Comparison of ENCODE assay signal across 22 cellular contexts in genomic region chrX:13666836-13667235, GRCh38. TPM values are rescaled to one million over a fixed set of nuclear protein-coding genes. Genes with fewer than 3 reads are reported as not detected.
DNase-seq lines count a peak whose midpoint lies in the region; ATAC-seq, FAIRE-seq and TF ChIP-seq lines count a peak whose summit lies in the region.
"Had no signal": no experiment of that assay in that cellular context is flagged by ENCODE, and none has a peak within 500 bp of the region (broad histone marks: within the 10 kb centered on the region; RNA-seq: fewer than 3 reads in every experiment).

No MANE protein-coding gene starts in this region.

- H3K27me3 Mint-ChIP-seq in central memory CD8-positive, alpha-beta T cell = no peaks in the 10 kb centered on the region
- H3K27me3 Mint-ChIP-seq: activated naive CD4-positive, alpha-beta T cell treated with anti-CD3 and anti-CD28 coated beads, Interleukin-2, amount 50 U/mL, for 24 hours had no signal

- ATAC-seq in Right ventricle myocardium superior (ENCODE audit: poor library complexity) (peak; percentile 50), Right ventricle myocardium inferior (no peak), GM21390 (IDR thresholded peaks at IDR 0.05; ENCODE audit: unreplicated experiment) (no peak)
- no peak for ATAC-seq in central memory CD8-positive, alpha-beta T cell (replicated peaks; ENCODE audit: extremely low read depth, poor library complexity, severe bottlenecking)
- ATAC-seq: HCT116, HepG2 had no signal

- H3K4me3 ChIP-seq in BE2C (ENCODE audit: low read depth, low read length) = no peak overlapping the region
- H3K4me3 ChIP-seq: cardiac muscle cell, SJSA1, tibial nerve had no signal

- no peak for FAIRE-seq in H54 (lab: Jason Lieb, UNC)
- FAIRE-seq: HepG2 had no signal

- H3K27ac Mint-ChIP-seq in central memory CD8-positive, alpha-beta T cell (ENCODE audit: low read depth) = peak overlapping the region; percentile 82

- no peaks in the 10 kb centered on the region for H3K36me3 ChIP-seq in BE2C
- H3K36me3 ChIP-seq: cardiac muscle cell, SJSA1, tibial nerve had no signal

- no peak overlapping the region for H3K4me3 Mint-ChIP-seq in central memory CD8-positive, alpha-beta T cell
- H3K4me3 Mint-ChIP-seq: activated naive CD4-positive, alpha-beta T cell treated with anti-CD3 and anti-CD28 coated beads, Interleukin-2, amount 50 U/mL, for 24 hours had no signal

- DNase-seq in Right ventricle myocardium superior (peak; percentile 49), Right ventricle myocardium inferior (ENCODE audit: missing footprints) (no peak), midbrain (lab: John Stamatoyannopoulos, UW) (peak; percentile 49), H54 (ENCODE audit: insufficient read length, low spot score) (no peak), BE2C (no peak), iPS-NIHi7 (ENCODE audit: extremely low spot score) (no peak)
- DNase-seq in central memory CD8-positive, alpha-beta T cell (ENCODE audit: low spot score in 2 of 2) = no peak
- DNase-seq: activated CD4-positive, alpha-beta T cell treated with anti-CD3 and anti-CD28 coated beads for 48 hours; activated T-cell treated with anti-CD3 and anti-CD28 coated beads for 4 hours; COR-L47; effector memory CD4-positive, alpha-beta T cell; GDM1; NCI-H2171; stimulated activated CD4-positive, alpha-beta T cell treated with anti-CD3 and anti-CD28 coated beads, Interleukin-4, amount 100 ng/mL, for 4 hours; T1000 had no signal

- peaks cover 6% of the 10 kb centered on the region for H3K4me1 Mint-ChIP-seq in central memory CD8-positive, alpha-beta T cell

- H3K27me3 ChIP-seq in BE2C = no peaks in the 10 kb centered on the region
- H3K27me3 ChIP-seq: cardiac muscle cell, SJSA1, tibial nerve had no signal

- no peaks in the 10 kb centered on the region for H3K9me3 Mint-ChIP-seq in central memory CD8-positive, alpha-beta T cell
- H3K9me3 Mint-ChIP-seq: activated naive CD4-positive, alpha-beta T cell treated with anti-CD3 and anti-CD28 coated beads, Interleukin-2, amount 50 U/mL, for 24 hours had no signal

- H3K4me1 ChIP-seq in BE2C = no peaks in the 10 kb centered on the region

- intact Hi-C loops in Right ventricle myocardium superior (cut with DNase I) (no loop called here), Right ventricle myocardium inferior (cut with DNase I) (no loop called here)

- no peak for TF ChIP-seq CTCF in BE2C (IDR thresholded peaks at IDR 0.05; ENCODE audit: low read depth, low read length)

- no peaks in the 10 kb centered on the region for H3K9me3 ChIP-seq in BE2C
- H3K9me3 ChIP-seq: SJSA1, tibial nerve had no signal

- H3K36me3 Mint-ChIP-seq in central memory CD8-positive, alpha-beta T cell (ENCODE audit: insufficient read depth) = peaks cover 20% of the 10 kb centered on the region

- TF ChIP-seq POLR2A in H54 (IDR thresholded peaks at IDR 0.05; ENCODE audit: low read depth, low read length) = no peak

RNA-seq across cellular contexts. Expression of gene TCEANC, which starts 13.9 kb away (rescaled TPM):
- total RNA-seq in Right ventricle myocardium superior (7.3 TPM), Right ventricle myocardium inferior (6.4 TPM)
- polyA plus RNA-seq in BE2C (2012; ENCODE audit: insufficient read depth, insufficient read length, low read depth) = 4.5 TPM

RNA-seq across cellular contexts. Expression of gene RAB9A, which starts 22.1 kb away (rescaled TPM):
- total RNA-seq in Right ventricle myocardium superior (22.6 TPM), Right ventricle myocardium inferior (20.7 TPM)
- polyA plus RNA-seq in BE2C (2012; ENCODE audit: insufficient read depth, insufficient read length, low read depth) = 25.0 TPM

Comparison
In these comparisons a context has a peak if more than half of its experiments do, and no peak if none do; other contexts are left out.
1. DNase-seq: peak in Right ventricle myocardium superior (single experiment) and midbrain (single experiment); none in Right ventricle myocardium inferior (single experiment), central memory CD8-positive, alpha-beta T cell (0 of 2), H54 (single experiment), BE2C (single experiment) and iPS-NIHi7 (single experiment).